2 cellular contexts compared by ENCODE assay signal in the genomic region with DNA sequence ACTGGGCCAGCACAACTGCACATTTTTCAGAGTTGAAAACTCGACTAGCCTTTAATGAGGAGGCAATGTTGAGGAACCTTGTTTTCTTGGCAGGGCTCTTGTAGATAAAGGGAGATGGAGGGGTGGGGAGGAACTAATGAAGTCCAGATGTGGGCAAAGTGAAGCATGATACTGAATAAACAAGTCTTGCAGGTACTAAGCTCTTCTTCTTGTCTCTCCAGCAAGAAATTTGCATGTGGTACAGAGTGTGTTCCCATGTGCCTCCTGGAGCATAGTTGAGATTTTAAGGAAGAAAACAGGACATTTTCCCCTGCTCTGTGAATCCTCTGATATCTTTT.
TF ChIP-seq lines count a peak whose summit lies in the region.

No MANE protein-coding gene starts in this region.

TF ChIP-seq in IMR-90, 13 proteins besides CTCF, POLR2A, EP300 and RAD21:
- TF ChIP-seq NFE2L2 (IDR thresholded peaks at IDR 0.05; ENCODE audit: low read depth, low read length) (no peak), CHD1 (IDR thresholded peaks at IDR 0.05; ENCODE audit: low read depth, low read length) (no peak), BHLHE40 (IDR thresholded peaks at IDR 0.05; ENCODE audit: low read depth, low read length) (no peak), RFX5 (IDR thresholded peaks at IDR 0.05; ENCODE audit: low read depth, low read length) (no peak), FOS (IDR thresholded peaks at IDR 0.05; ENCODE audit: low read depth, low read length) (no peak), ELK1 (IDR thresholded peaks at IDR 0.05; ENCODE audit: borderline replicate concordance, low read depth, low read length) (no peak), MAFK (IDR thresholded peaks at IDR 0.05; ENCODE audit: low read depth, low read length) (no peak), SMC3 (IDR thresholded peaks at IDR 0.05; ENCODE audit: low read depth, low read length) (no peak), MXI1 (IDR thresholded peaks at IDR 0.05; ENCODE audit: borderline replicate concordance, low read depth, low read length) (no peak), RCOR1 (IDR thresholded peaks at IDR 0.05; ENCODE audit: insufficient replicate concordance, low read length) (no peak), MAZ (IDR thresholded peaks at IDR 0.05; ENCODE audit: borderline replicate concordance, low read depth, low read length) (no peak), CEBPB (IDR thresholded peaks at IDR 0.05; ENCODE audit: low read depth, low read length) (no peak)
- TF ChIP-seq, protein P1, sequence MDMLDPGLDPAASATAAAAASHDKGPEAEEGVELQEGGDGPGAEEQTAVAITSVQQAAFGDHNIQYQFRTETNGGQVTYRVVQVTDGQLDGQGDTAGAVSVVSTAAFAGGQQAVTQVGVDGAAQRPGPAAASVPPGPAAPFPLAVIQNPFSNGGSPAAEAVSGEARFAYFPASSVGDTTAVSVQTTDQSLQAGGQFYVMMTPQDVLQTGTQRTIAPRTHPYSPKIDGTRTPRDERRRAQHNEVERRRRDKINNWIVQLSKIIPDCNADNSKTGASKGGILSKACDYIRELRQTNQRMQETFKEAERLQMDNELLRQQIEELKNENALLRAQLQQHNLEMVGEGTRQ (IDR thresholded peaks at IDR 0.05; ENCODE audit: low read depth, low read length), result no peak

TF ChIP-seq in H1, 55 proteins besides CTCF, POLR2A, EP300 and RAD21:
- TF ChIP-seq SIN3A (conservative IDR thresholded peaks at IDR 0.05 in 1 of 2, IDR thresholded peaks at IDR 0.05 in 1 of 2; ENCODE audit: low read depth in 1 of 2, low read length in 2 of 2) (no peak), KDM5A (IDR thresholded peaks at IDR 0.05; ENCODE audit: low read length) (no peak), KDM1A (IDR thresholded peaks at IDR 0.05; ENCODE audit: borderline replicate concordance, low read length) (no peak)
